Comparison of ENCODE assay signal across 17 cellular contexts in the genomic region with DNA sequence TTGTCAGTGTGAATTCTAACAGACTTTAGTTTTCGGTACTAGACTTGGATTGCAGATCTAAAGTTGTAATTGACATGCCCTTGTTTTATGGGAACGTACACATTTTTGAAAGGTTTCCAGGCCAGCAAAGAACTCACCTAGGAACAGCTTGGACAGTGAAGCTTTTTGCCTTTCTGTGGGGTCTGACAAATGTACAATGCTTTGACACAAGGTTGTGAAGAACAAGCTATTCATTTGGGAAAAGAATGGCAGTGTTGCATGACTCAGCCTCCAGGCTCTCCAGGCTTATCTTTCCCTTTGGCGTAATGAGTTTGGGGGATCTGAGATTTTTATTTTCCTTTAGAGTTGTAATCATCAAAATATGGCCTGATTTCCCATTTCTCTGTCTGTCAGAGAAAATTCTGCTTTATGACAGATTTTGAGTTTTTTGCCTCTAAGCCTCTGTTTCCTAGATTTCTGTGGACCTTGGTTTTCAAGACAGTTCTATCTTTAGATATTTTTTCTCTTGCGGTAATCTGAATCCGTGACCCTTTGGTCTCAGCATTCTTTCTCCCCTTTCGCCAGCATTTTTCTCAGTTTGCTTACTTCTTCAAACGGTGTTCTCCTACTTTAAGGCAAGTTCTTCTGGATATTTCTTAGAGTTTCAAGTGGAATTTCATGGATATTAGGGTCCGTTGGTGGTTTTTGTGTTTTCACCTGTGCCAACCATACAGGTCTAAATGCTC.
A peak's percentile ranks its signal among the peaks of the same experiment; 100 is the strongest.
DNase-seq lines count a peak whose midpoint lies in the region; ATAC-seq, FAIRE-seq and TF ChIP-seq lines count a peak whose summit lies in the region.
"Had no signal": no experiment of that assay in that cellular context is flagged by ENCODE, and none has a peak within 500 bp of the region (broad histone marks: within the 10 kb centered on the region; RNA-seq: fewer than 3 reads in every experiment).

No MANE protein-coding gene starts in this region.

- H3K36me3 ChIP-seq in K562 (ENCODE audit: control insufficient read depth, insufficient read depth, low read length) (no peaks in the 10 kb centered on the region), mucosa of descending colon (ENCODE audit: low read depth) (no peaks in the 10 kb centered on the region)
- H3K36me3 ChIP-seq: BLaER1, HAP-1, SJSA1 had no signal

- intact Hi-C loops in K562 (cut with micrococcal nuclease) = no loop called here
- intact Hi-C loops in activated CD4-positive, alpha-beta memory T cell treated with anti-CD3 and anti-CD28 coated beads for 36 hours (cut with micrococcal nuclease) = no loop called here
- intact Hi-C loops in mucosa of descending colon (cut with DNase I, micrococcal nuclease) = no loop called here

- POLR2A ChIA-PET in K562 (lab: Yijun Ruan, JAX) = interaction anchor here (1.5 kb wide), 1 partner anchor 10 kb away, joined by 3 read pairs; no protein-coding TSS in a partner anchor
- POLR2A ChIA-PET in activated CD4-positive, alpha-beta memory T cell treated with anti-CD3 and anti-CD28 coated beads for 36 hours (lab: Charles Lee) = no interaction called here

- H3K79me2 ChIP-seq in K562 (ENCODE audit: control insufficient read depth, insufficient read depth, low read length) = no peaks in the 10 kb centered on the region

- no peak for TF ChIP-seq CTCF in K562 (IDR thresholded peaks at IDR 0.05 in 2 of 3, conservative IDR thresholded peaks at IDR 0.05 in 1 of 3; ENCODE audit: insufficient read depth in 2 of 3, low read depth in 1 of 3, low read length in 3 of 3)
- no peak for TF ChIP-seq CTCF in mucosa of descending colon (IDR thresholded peaks at IDR 0.05)

- TF ChIP-seq POLR2A in K562 (conservative IDR thresholded peaks at IDR 0.05) = no peak

- H3K36me3 Mint-ChIP-seq in activated CD4-positive, alpha-beta memory T cell treated with anti-CD3 and anti-CD28 coated beads for 36 hours = no peaks in the 10 kb centered on the region
- H3K36me3 Mint-ChIP-seq: CD8-positive, alpha-beta memory T cell had no signal

- TF ChIP-seq EP300 in K562 (IDR thresholded peaks at IDR 0.05; ENCODE audit: low read length) = no peak

- H4K20me1 ChIP-seq in K562 (replicated peaks; ENCODE audit: control insufficient read depth, insufficient read depth, low read length) = no peaks in the 10 kb centered on the region
- H4K20me1 ChIP-seq: BLaER1 had no signal

- peak overlapping the region; percentile 42; the same call in 1 of the 2 replicates for H2AFZ ChIP-seq in K562 (ENCODE audit: low read depth, low read length)

- no peak overlapping the region for H3K27ac ChIP-seq in K562 (ENCODE audit: extremely low read depth, low read depth, low read length)
- H3K27ac ChIP-seq: BLaER1, RWPE1, SJSA1 had no signal

- 26% methylated on average over 8 of the region's 8 CpGs for WGBS in K562 (ENCODE audit: insufficient coverage, low coverage, missing lambda C conversion rate)

- no peak overlapping the region for H3K4me2 ChIP-seq in K562 (ENCODE audit: insufficient read depth, low read length)
- H3K4me2 ChIP-seq: BLaER1 had no signal

- no peaks in the 10 kb centered on the region for H3K27me3 ChIP-seq in K562 (ENCODE audit: control insufficient read depth in 2 of 2, insufficient read depth in 2 of 2, low read length in 2 of 2)
- H3K27me3 ChIP-seq: BLaER1, SJSA1 had no signal

- FAIRE-seq in K562 (lab: Jason Lieb, UNC) = peak; percentile 63

- H3K9me1 ChIP-seq in K562 (ENCODE audit: control insufficient read depth, insufficient read depth, low read length) = no peaks in the 10 kb centered on the region

- no peaks in the 10 kb centered on the region for H3K9me3 Mint-ChIP-seq in activated CD4-positive, alpha-beta memory T cell treated with anti-CD3 and anti-CD28 coated beads for 36 hours
- H3K9me3 Mint-ChIP-seq: CD8-positive, alpha-beta memory T cell had no signal

- TF ChIP-seq RAD21 in K562 (CRISPR knock-in tag; conservative IDR thresholded peaks at IDR 0.05 in 1 of 2, IDR thresholded peaks at IDR 0.05 in 1 of 2) = no peak

- peaks cover 6% of the 10 kb centered on the region for H3K27me3 Mint-ChIP-seq in activated CD4-positive, alpha-beta memory T cell treated with anti-CD3 and anti-CD28 coated beads for 36 hours

- no peaks in the 10 kb centered on the region for H3K4me1 Mint-ChIP-seq in activated CD4-positive, alpha-beta memory T cell treated with anti-CD3 and anti-CD28 coated beads for 36 hours (ENCODE audit: low read depth)
- H3K4me1 Mint-ChIP-seq: CD8-positive, alpha-beta memory T cell had no signal

- H3K4me3 ChIP-seq in K562 (no peak overlapping the region), mucosa of descending colon (no peak overlapping the region)
- H3K4me3 ChIP-seq: BLaER1, HAP-1, SJSA1 had no signal

- DNase-seq in M059J (ENCODE audit: low read depth) (peak; percentile 22), K562 (ENCODE audit: extremely low read depth in 1 of 4, low spot score in 3 of 4) (no peak), islet precursor cell (peak; percentile 64), NCI-H774 (lab: John Stamatoyannopoulos, UW) (no peak), cerebellar nuclear complex (lab: John Stamatoyannopoulos, UW) (no peak), mucosa of descending colon (no peak)
- DNase-seq in activated CD4-positive, alpha-beta memory T cell treated with anti-CD3 and anti-CD28 coated beads for 36 hours = no peak
- DNase-seq: CD8-positive, alpha-beta memory T cell; DMS 273 treated with DMSO at 0.1 percent for 48 hours; MV-4-11; NCI-H1436 treated with DMSO at 0.1 percent for 48 hours; NCI-H2081 treated with DMSO at 0.1 percent for 48 hours; NCI-H524 treated with DMSO at 0.1 percent for 48 hours had no signal

- H3K9me3 ChIP-seq in K562 (replicated peaks; ENCODE audit: control insufficient read depth, insufficient read depth, low read depth, low read length) (no peaks in the 10 kb centered on the region), mucosa of descending colon (no peaks in the 10 kb centered on the region)
- H3K9me3 ChIP-seq: BLaER1, HAP-1, SJSA1 had no signal

- H3K27ac Mint-ChIP-seq in activated CD4-positive, alpha-beta memory T cell treated with anti-CD3 and anti-CD28 coated beads for 36 hours = no peak overlapping the region
- H3K27ac Mint-ChIP-seq: CD8-positive, alpha-beta memory T cell had no signal

- BruUV-seq in K562 (replicated peaks; lab: Mats Ljungman, UMichigan) = no TSS peak

- CTCF ChIA-PET in K562 (lab: Yijun Ruan, JAX; ENCODE audit: low intra/inter-chr PET ratio) = no interaction called here
- CTCF ChIA-PET in activated CD4-positive, alpha-beta memory T cell treated with anti-CD3 and anti-CD28 coated beads for 36 hours (lab: Charles Lee) = no interaction called here

- H3K4me3 Mint-ChIP-seq in activated CD4-positive, alpha-beta memory T cell treated with anti-CD3 and anti-CD28 coated beads for 36 hours = no peak overlapping the region
- H3K4me3 Mint-ChIP-seq: CD8-positive, alpha-beta memory T cell had no signal

- ATAC-seq in K562 (peak; percentile 37; the same call in 1 of the 3 replicates), mucosa of descending colon (no peak)

- H3K9ac ChIP-seq in K562 (ENCODE audit: insufficient read depth in 1 of 2, low read depth in 2 of 2, low read length in 2 of 2) = no peak overlapping the region
- H3K9ac ChIP-seq: BLaER1 had no signal

- in situ Hi-C loops in K562 (cut with MboI) = no loop called here

- H3K4me1 ChIP-seq in K562 (replicated peaks in 1 of 2; ENCODE audit: control insufficient read depth in 2 of 2, insufficient read depth in 2 of 2, low read length in 2 of 2) (peaks cover 3 to 4% of the 10 kb centered on the region in 2 experiments; a peak in 1 of 5 replicates), mucosa of descending colon (ENCODE audit: low read depth) (no peaks in the 10 kb centered on the region)
- H3K4me1 ChIP-seq: BLaER1, HAP-1, SJSA1 had no signal

TF ChIP-seq in K562, 482 proteins besides CTCF, POLR2A, EP300 and RAD21 (continues in another document):
- no peak for TF ChIP-seq ILF3 (IDR thresholded peaks at IDR 0.05; ENCODE audit: borderline replicate concordance)
- TF ChIP-seq, protein P1, sequence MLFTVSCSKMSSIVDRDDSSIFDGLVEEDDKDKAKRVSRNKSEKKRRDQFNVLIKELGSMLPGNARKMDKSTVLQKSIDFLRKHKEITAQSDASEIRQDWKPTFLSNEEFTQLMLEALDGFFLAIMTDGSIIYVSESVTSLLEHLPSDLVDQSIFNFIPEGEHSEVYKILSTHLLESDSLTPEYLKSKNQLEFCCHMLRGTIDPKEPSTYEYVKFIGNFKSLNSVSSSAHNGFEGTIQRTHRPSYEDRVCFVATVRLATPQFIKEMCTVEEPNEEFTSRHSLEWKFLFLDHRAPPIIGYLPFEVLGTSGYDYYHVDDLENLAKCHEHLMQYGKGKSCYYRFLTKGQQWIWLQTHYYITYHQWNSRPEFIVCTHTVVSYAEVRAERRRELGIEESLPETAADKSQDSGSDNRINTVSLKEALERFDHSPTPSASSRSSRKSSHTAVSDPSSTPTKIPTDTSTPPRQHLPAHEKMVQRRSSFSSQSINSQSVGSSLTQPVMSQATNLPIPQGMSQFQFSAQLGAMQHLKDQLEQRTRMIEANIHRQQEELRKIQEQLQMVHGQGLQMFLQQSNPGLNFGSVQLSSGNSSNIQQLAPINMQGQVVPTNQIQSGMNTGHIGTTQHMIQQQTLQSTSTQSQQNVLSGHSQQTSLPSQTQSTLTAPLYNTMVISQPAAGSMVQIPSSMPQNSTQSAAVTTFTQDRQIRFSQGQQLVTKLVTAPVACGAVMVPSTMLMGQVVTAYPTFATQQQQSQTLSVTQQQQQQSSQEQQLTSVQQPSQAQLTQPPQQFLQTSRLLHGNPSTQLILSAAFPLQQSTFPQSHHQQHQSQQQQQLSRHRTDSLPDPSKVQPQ (CRISPR knock-in tag; IDR thresholded peaks at IDR 0.05; ENCODE audit: borderline replicate concordance) = no peak
- 0 out of 2 replicates have a peak, but pooled peaks have one; percentile 13 for TF ChIP-seq FOSL1 (tag; conservative IDR thresholded peaks at IDR 0.05)
- TF ChIP-seq ESRRA (IDR thresholded peaks at IDR 0.05; ENCODE audit: borderline replicate concordance, low read depth) = no peak
- TF ChIP-seq, protein P2, sequence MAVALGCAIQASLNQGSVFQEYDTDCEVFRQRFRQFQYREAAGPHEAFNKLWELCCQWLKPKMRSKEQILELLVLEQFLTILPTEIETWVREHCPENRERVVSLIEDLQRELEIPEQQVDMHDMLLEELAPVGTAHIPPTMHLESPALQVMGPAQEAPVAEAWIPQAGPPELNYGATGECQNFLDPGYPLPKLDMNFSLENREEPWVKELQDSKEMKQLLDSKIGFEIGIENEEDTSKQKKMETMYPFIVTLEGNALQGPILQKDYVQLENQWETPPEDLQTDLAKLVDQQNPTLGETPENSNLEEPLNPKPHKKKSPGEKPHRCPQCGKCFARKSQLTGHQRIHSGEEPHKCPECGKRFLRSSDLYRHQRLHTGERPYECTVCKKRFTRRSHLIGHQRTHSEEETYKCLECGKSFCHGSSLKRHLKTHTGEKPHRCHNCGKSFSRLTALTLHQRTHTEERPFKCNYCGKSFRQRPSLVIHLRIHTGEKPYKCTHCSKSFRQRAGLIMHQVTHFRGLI (CRISPR knock-in tag; IDR thresholded peaks at IDR 0.05) = no peak
- no peak for TF ChIP-seq ARHGAP35 (IDR thresholded peaks at IDR 0.05; ENCODE audit: partially characterized antibody)
- 0 out of 2 replicates have a peak, but pooled peaks have one; percentile 22 for TF ChIP-seq NFE2 (IDR thresholded peaks at IDR 0.05; ENCODE audit: low read depth)
- no peak for TF ChIP-seq SMAD4 (CRISPR knock-in tag; conservative IDR thresholded peaks at IDR 0.05)

Comparison
In these comparisons a context has a peak if more than half of its experiments do, and no peak if none do; other contexts are left out.
1. DNase-seq: peak in M059J (single experiment) and islet precursor cell (single experiment); none in K562 (0 of 4), NCI-H774 (single experiment), activated CD4-positive, alpha-beta memory T cell treated with anti-CD3 and anti-CD28 coated beads for 36 hours (single experiment), cerebellar nuclear complex (0 of 2) and mucosa of descending colon (0 of 3).